Comparison of ENCODE assay signal across 14 cellular contexts in genomic region chr2:51971136-51971535, GRCh38.
DNase-seq lines count a peak whose midpoint lies in the region; ATAC-seq lines count a peak whose summit lies in the region.
"Had no signal": no experiment of that assay in that cellular context is flagged by ENCODE, and none has a peak within 500 bp of the region (broad histone marks: within the 10 kb centered on the region; RNA-seq: fewer than 3 reads in every experiment).

No MANE protein-coding gene starts in this region.

- peaks cover 29% of the 10 kb centered on the region for H3K9me3 Mint-ChIP-seq in T-helper 2 cell treated with Interferon-gamma antibody and Interleukin-4, amounts not matched to agents 5 μg/mL and 100 μg/mL, for 36 hours
- peaks cover 0 to 5% of the 10 kb centered on the region in 2 donors for H3K9me3 Mint-ChIP-seq in stimulated activated naive B cell treated with anti-CD40 and anti-IgM and Interleukin-4, amounts not matched to agents 10 μg/mL and 1 μg/mL and 100 μg/mL, for 72 hours

- no peak overlapping the region for H3K4me3 Mint-ChIP-seq in T-helper 2 cell treated with Interferon-gamma antibody and Interleukin-4, amounts not matched to agents 5 μg/mL and 100 μg/mL, for 36 hours
- no peak overlapping the region for H3K4me3 Mint-ChIP-seq in stimulated activated naive B cell treated with anti-CD40 and anti-IgM and Interleukin-4, amounts not matched to agents 10 μg/mL and 1 μg/mL and 100 μg/mL, for 72 hours
- H3K4me3 Mint-ChIP-seq: B cell; CD8-positive, alpha-beta T cell had no signal

- H3K27ac Mint-ChIP-seq in T-helper 2 cell treated with Interferon-gamma antibody and Interleukin-4, amounts not matched to agents 5 μg/mL and 100 μg/mL, for 36 hours, result no peak overlapping the region
- H3K27ac Mint-ChIP-seq in stimulated activated naive B cell treated with anti-CD40 and anti-IgM and Interleukin-4, amounts not matched to agents 10 μg/mL and 1 μg/mL and 100 μg/mL, for 72 hours, result no peak overlapping the region
- H3K27ac Mint-ChIP-seq: B cell; CD8-positive, alpha-beta T cell had no signal

- H3K4me1 Mint-ChIP-seq in T-helper 2 cell treated with Interferon-gamma antibody and Interleukin-4, amounts not matched to agents 5 μg/mL and 100 μg/mL, for 36 hours (ENCODE audit: low read depth), result no peaks in the 10 kb centered on the region
- H3K4me1 Mint-ChIP-seq in stimulated activated naive B cell treated with anti-CD40 and anti-IgM and Interleukin-4, amounts not matched to agents 10 μg/mL and 1 μg/mL and 100 μg/mL, for 72 hours, result no peaks in the 10 kb centered on the region
- H3K4me1 Mint-ChIP-seq: B cell had no signal

- no peaks in the 10 kb centered on the region for H3K27me3 Mint-ChIP-seq in T-helper 2 cell treated with Interferon-gamma antibody and Interleukin-4, amounts not matched to agents 5 μg/mL and 100 μg/mL, for 36 hours (ENCODE audit: low read depth)
- H3K27me3 Mint-ChIP-seq in stimulated activated naive B cell treated with anti-CD40 and anti-IgM and Interleukin-4, amounts not matched to agents 10 μg/mL and 1 μg/mL and 100 μg/mL, for 72 hours, result no peaks in the 10 kb centered on the region
- H3K27me3 Mint-ChIP-seq: B cell had no signal

- no peak for ATAC-seq in GM19455 (IDR thresholded peaks at IDR 0.05; ENCODE audit: unreplicated experiment)
- ATAC-seq in stimulated activated naive B cell treated with anti-CD40 and anti-IgM and Interleukin-4, amounts not matched to agents 10 μg/mL and 1 μg/mL and 100 μg/mL, for 72 hours (replicated peaks), result no peak
- ATAC-seq: CD8-positive, alpha-beta T cell; GM12878 had no signal

- DNase-seq in GM03348 (ENCODE audit: low spot score) (peak; percentile 24), amniotic epithelial cell (ENCODE audit: low read depth) (peak; percentile 12), fibroblast of peridontal ligament (ENCODE audit: extremely low read depth) (peak; percentile 13), NCI-H748 (lab: John Stamatoyannopoulos, UW; ENCODE audit: unreplicated experiment) (no peak)
- no peak for DNase-seq in T-helper 2 cell treated with Interferon-gamma antibody and Interleukin-4, amounts not matched to agents 5 μg/mL and 100 μg/mL, for 36 hours (ENCODE audit: low spot score)
- DNase-seq in stimulated activated naive B cell treated with anti-CD40 and anti-IgM and Interleukin-4, amounts not matched to agents 10 μg/mL and 1 μg/mL and 100 μg/mL, for 72 hours, result no peak
- DNase-seq: 8988T; Calu3; CD8-positive, alpha-beta T cell; DMS79 treated with DMSO at 0.1 percent for 48 hours; GF-D8 had no signal

- H3K36me3 Mint-ChIP-seq in T-helper 2 cell treated with Interferon-gamma antibody and Interleukin-4, amounts not matched to agents 5 μg/mL and 100 μg/mL, for 36 hours (ENCODE audit: low read depth), result no peaks in the 10 kb centered on the region
- no peaks in the 10 kb centered on the region for H3K36me3 Mint-ChIP-seq in stimulated activated naive B cell treated with anti-CD40 and anti-IgM and Interleukin-4, amounts not matched to agents 10 μg/mL and 1 μg/mL and 100 μg/mL, for 72 hours
- H3K36me3 Mint-ChIP-seq: CD8-positive, alpha-beta T cell had no signal

Comparison
In these comparisons a context has a peak if more than half of its experiments do, and no peak if none do; other contexts are left out.
1. DNase-seq: peak in GM03348 (single experiment), amniotic epithelial cell (single experiment) and fibroblast of peridontal ligament (single experiment); none in T-helper 2 cell treated with Interferon-gamma antibody and Interleukin-4, amounts not matched to agents 5 μg/mL and 100 μg/mL, for 36 hours (single experiment), NCI-H748 (single experiment) and stimulated activated naive B cell treated with anti-CD40 and anti-IgM and Interleukin-4, amounts not matched to agents 10 μg/mL and 1 μg/mL and 100 μg/mL, for 72 hours (single experiment).